1 cellular context compared by ENCODE assay signal in the genomic region with DNA sequence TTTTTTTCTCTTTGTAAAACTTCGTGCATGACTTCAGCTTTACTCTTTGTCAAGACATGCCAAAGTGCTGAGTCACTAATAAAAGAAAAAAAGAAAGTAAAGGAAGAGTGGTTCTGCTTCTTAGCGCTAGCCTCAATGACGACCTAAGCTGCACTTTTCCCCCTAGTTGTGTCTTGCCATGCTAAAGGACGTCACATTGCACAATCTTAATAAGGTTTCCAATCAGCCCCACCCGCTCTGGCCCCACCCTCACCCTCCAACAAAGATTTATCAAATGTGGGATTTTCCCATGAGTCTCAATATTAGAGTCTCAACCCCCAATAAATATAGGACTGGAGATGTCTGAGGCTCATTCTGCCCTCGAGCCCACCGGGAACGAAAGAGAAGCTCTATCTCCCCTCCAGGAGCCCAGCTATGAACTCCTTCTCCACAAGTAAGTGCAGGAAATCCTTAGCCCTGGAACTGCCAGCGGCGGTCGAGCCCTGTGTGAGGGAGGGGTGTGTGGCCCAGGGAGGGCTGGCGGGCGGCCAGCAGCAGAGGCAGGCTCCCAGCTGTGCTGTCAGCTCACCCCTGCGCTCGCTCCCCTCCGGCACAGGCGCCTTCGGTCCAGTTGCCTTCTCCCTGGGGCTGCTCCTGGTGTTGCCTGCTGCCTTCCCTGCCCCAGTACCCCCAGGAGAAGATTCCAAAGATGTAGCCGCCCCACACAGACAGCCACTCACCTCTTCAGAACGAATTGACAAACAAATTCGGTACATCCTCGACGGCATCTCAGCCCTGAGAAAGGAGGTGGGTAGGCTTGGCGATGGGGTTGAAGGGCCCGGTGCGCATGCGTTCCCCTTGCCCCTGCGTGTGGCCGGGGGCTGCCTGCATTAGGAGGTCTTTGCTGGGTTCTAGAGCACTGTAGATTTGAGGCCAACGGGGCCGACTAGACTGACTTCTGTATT.
TF ChIP-seq lines count a peak whose summit lies in the region.

IL6 (plus strand) TSS at position 352 of the 944 bp plus-strand sequence; CDS start at position 415, 63 bp downstream.

TF ChIP-seq in IMR-90, 13 proteins besides CTCF, POLR2A, EP300 and RAD21:
- no peak for TF ChIP-seq RCOR1 (IDR thresholded peaks at IDR 0.05; ENCODE audit: insufficient replicate concordance, low read length)
- peak; percentile 69 for TF ChIP-seq FOS (IDR thresholded peaks at IDR 0.05; ENCODE audit: low read depth, low read length)
- peak; percentile 97 for TF ChIP-seq CEBPB (IDR thresholded peaks at IDR 0.05; ENCODE audit: low read depth, low read length)
- TF ChIP-seq MAFK (IDR thresholded peaks at IDR 0.05; ENCODE audit: low read depth, low read length), result peak; percentile 95
- TF ChIP-seq NFE2L2 (IDR thresholded peaks at IDR 0.05; ENCODE audit: low read depth, low read length), result peak; percentile 99
- peak; percentile 85 for TF ChIP-seq MAZ (IDR thresholded peaks at IDR 0.05; ENCODE audit: borderline replicate concordance, low read depth, low read length)
- TF ChIP-seq, protein P1, sequence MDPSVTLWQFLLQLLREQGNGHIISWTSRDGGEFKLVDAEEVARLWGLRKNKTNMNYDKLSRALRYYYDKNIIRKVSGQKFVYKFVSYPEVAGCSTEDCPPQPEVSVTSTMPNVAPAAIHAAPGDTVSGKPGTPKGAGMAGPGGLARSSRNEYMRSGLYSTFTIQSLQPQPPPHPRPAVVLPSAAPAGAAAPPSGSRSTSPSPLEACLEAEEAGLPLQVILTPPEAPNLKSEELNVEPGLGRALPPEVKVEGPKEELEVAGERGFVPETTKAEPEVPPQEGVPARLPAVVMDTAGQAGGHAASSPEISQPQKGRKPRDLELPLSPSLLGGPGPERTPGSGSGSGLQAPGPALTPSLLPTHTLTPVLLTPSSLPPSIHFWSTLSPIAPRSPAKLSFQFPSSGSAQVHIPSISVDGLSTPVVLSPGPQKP (IDR thresholded peaks at IDR 0.05; ENCODE audit: borderline replicate concordance, low read depth, low read length), result no peak
- TF ChIP-seq MXI1 (IDR thresholded peaks at IDR 0.05; ENCODE audit: borderline replicate concordance, low read depth, low read length), result peak; percentile 76; the same call in 1 of the 2 replicates
- TF ChIP-seq USF2 (IDR thresholded peaks at IDR 0.05; ENCODE audit: low read depth, low read length), result no peak
- no peak for TF ChIP-seq RFX5 (IDR thresholded peaks at IDR 0.05; ENCODE audit: low read depth, low read length)
- peak; percentile 93; the same call in 1 of the 2 replicates for TF ChIP-seq CHD1 (IDR thresholded peaks at IDR 0.05; ENCODE audit: low read depth, low read length)
- no peak; the same call in 1 of the 2 replicates for TF ChIP-seq SMC3 (IDR thresholded peaks at IDR 0.05; ENCODE audit: low read depth, low read length)
- TF ChIP-seq BHLHE40 (IDR thresholded peaks at IDR 0.05; ENCODE audit: low read depth, low read length), result no peak; the same call in 1 of the 2 replicates
